In genomic region chr2:75528221-75528977, GRCh38 we compare ENCODE assay signal across 17 cellular contexts. TPM values are rescaled to one million over a fixed set of nuclear protein-coding genes. Genes with fewer than 3 reads are reported as not detected.
DNase-seq lines count a peak whose midpoint lies in the region; ATAC-seq, FAIRE-seq and TF ChIP-seq lines count a peak whose summit lies in the region.
"Had no signal": no experiment of that assay in that cellular context is flagged by ENCODE, and none has a peak within 500 bp of the region (broad histone marks: within the 10 kb centered on the region; RNA-seq: fewer than 3 reads in every experiment).

No MANE protein-coding gene starts in this region.

- intact Hi-C loops in PC-3 (cut with micrococcal nuclease) = loop anchor here (5.0 kb wide), 1 partner anchor 46 kb away; no protein-coding TSS in a partner anchor

- no peaks in the 10 kb centered on the region for H4K20me1 ChIP-seq in PC-3 (ENCODE audit: low read length)

- CTCF ChIA-PET in PC-3 (lab: Charles Lee) = interaction anchor here (0.5 kb wide), 1 partner anchor 373 kb away, joined by 15 read pairs; no protein-coding TSS in a partner anchor

- POLR2A ChIA-PET in PC-3 (lab: Charles Lee; ENCODE audit: unreplicated experiment) = no interaction called here

- H3K4me1 ChIP-seq in PC-3 (ENCODE audit: insufficient read depth, low read length) = peaks cover 57% of the 10 kb centered on the region
- H3K4me1 ChIP-seq: uterus had no signal

- no peaks in the 10 kb centered on the region for H3K9me2 ChIP-seq in PC-3 (replicated peaks; ENCODE audit: low read length)

- no peaks in the 10 kb centered on the region for H3K27me3 ChIP-seq in PC-3 (ENCODE audit: low read length)
- H3K27me3 ChIP-seq: uterus had no signal

- no TSS peak for BruUV-seq in PC-3 (replicated peaks; lab: Mats Ljungman, UMichigan)

- no peak overlapping the region for H3K9ac ChIP-seq in PC-3 (ENCODE audit: low read length)

- TF ChIP-seq CTCF in PC-3 (conservative IDR thresholded peaks at IDR 0.05; ENCODE audit: low read depth, low read length) = no peak

- peak overlapping the region; percentile 12; the same call in 1 of the 2 replicates for H2AFZ ChIP-seq in PC-3 (ENCODE audit: low read length)

- no peaks in the 10 kb centered on the region for H3K9me3 ChIP-seq in PC-3 (ENCODE audit: low read length)
- H3K9me3 ChIP-seq: uterus had no signal

- peak overlapping the region; percentile 51 for H3K4me2 ChIP-seq in PC-3 (ENCODE audit: low read length)

- H3K27ac ChIP-seq in PC-3 (ENCODE audit: low read length) = peak overlapping the region; percentile 58
- no peak overlapping the region for H3K27ac ChIP-seq in epithelial cell of prostate
- H3K27ac ChIP-seq: dorsolateral prefrontal cortex, SK-N-MC, uterus had no signal

- peaks cover 47% of the 10 kb centered on the region for H3K79me2 ChIP-seq in PC-3 (ENCODE audit: low read length)

- peaks cover 3% of the 10 kb centered on the region for H3F3A ChIP-seq in PC-3 (ENCODE audit: low read length, unreplicated experiment)

- H3K4me3 ChIP-seq in PC-3 (ENCODE audit: low read length) = no peak overlapping the region
- H3K4me3 ChIP-seq: dorsolateral prefrontal cortex, SK-N-MC, uterus had no signal

- ATAC-seq in PC-3 = peak; percentile 45
- no peak for ATAC-seq in HG03521 (IDR thresholded peaks at IDR 0.05; ENCODE audit: unreplicated experiment)
- ATAC-seq in GM19324 (IDR thresholded peaks at IDR 0.05; ENCODE audit: low FRiP score, unreplicated experiment) = no peak
- ATAC-seq: activated T-helper 17 cell treated with anti-CD3 and anti-CD28 coated beads, Interleukin-2, amount 50 U/mL, for 72 hours had no signal

- peak; percentile 68 for FAIRE-seq in urothelium cell line (lab: Jason Lieb, UNC)

- DNase-seq in NCI-H748 (lab: John Stamatoyannopoulos, UW; ENCODE audit: unreplicated experiment) (peak; percentile 21), NCI-H748 treated with DMSO at 0.1 percent for 48 hours (lab: John Stamatoyannopoulos, UW) (no peak), PC-3 (peak; percentile 79), epithelial cell of prostate (ENCODE audit: low read depth, low spot score) (peak; percentile 12), urothelium cell line (ENCODE audit: low spot score) (no peak), HCEC 1CT (no peak)
- DNase-seq: activated CD4-positive, alpha-beta memory T cell treated with anti-CD3 and anti-CD28 coated beads, Interleukin-2, amount 10 ng/mL, durations not matched to agents 7 days and 5 days; Calu3; dorsolateral prefrontal cortex; NCI-H2107; NK-92 treated with Interleukin-12 subunit alpha and Interleukin-12 subunit beta, amount 100 ng/mL, for 24 hours; stimulated activated naive CD4-positive, alpha-beta T cell treated with Interleukin-2 at 50 U/mL for 16 hours; uterus had no signal

- H3K36me3 ChIP-seq in PC-3 (ENCODE audit: low read depth, low read length) = no peaks in the 10 kb centered on the region
- H3K36me3 ChIP-seq: uterus had no signal

RNA-seq across cellular contexts. Expression of gene EVA1A, which starts 32.3 kb away (rescaled TPM):
- 48.9 and 70.8 TPM in 2 replicates for total RNA-seq in PC-3 (2014; rRNA removed)
- total RNA-seq: activated CD4-positive, alpha-beta memory T cell treated with anti-CD3 and anti-CD28 coated beads, Interleukin-2, amount 10 ng/mL, durations not matched to agents 7 days and 5 days; activated T-helper 17 cell treated with anti-CD3 and anti-CD28 coated beads, Interleukin-2, amount 50 U/mL, for 72 hours; Calu3 had no signal

Comparison
In these comparisons a context has a peak if more than half of its experiments do, and no peak if none do; other contexts are left out.
1. DNase-seq: peak in NCI-H748 (single experiment), PC-3 (single experiment) and epithelial cell of prostate (single experiment); none in NCI-H748 treated with DMSO at 0.1 percent for 48 hours (single experiment), urothelium cell line (single experiment) and HCEC 1CT (single experiment).